20 cellular contexts compared by ENCODE assay signal in the genomic region with DNA sequence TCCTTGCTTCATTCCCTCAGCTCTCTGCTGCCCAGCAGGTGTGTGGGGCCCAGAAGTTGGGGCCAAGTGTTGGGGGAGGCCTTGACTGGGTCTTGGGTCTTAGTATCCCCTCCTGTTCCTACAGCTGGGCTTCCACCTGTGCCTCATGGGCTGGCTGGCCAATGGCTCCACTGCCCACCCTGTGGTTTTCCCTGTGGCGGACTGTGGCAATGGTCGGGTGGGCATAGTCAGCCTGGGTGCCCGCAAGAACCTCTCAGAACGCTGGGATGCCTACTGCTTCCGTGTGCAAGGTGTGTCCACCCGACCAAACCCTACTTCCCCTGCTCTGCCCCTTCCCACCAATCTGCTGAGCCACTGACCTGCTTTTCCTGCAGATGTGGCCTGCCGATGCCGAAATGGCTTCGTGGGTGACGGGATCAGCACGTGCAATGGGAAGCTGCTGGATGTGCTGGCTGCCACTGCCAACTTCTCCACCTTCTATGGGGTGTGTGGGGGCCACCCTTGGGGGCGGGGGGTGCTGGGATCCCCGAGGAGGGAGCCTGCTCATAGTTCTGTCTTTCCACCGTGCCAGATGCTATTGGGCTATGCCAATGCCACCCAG. TPM values are rescaled to one million over a fixed set of nuclear protein-coding genes. Genes with fewer than 3 reads are reported as not detected.
"Had no signal": no experiment of that assay in that cellular context is flagged by ENCODE, and none has a peak within 500 bp of the region (broad histone marks: within the 10 kb centered on the region; RNA-seq: fewer than 3 reads in every experiment).

No MANE protein-coding gene starts in this region.

- DNase-seq: activated CD4-positive, alpha-beta T cell treated with anti-CD3 and anti-CD28 coated beads, Interleukin-2, amount 10 ng/mL, durations not matched to agents 24 days and 14 days; activated CD8-positive, alpha-beta T cell treated with anti-CD3 and anti-CD28 coated beads for 36 hours; activated naive CD4-positive, alpha-beta T cell treated with anti-CD3 and anti-CD28 coated beads for 36 hours; activated T-cell treated with anti-CD3 and anti-CD28 coated beads, Interleukin-2, amount 50 U/mL, for 1 hour; central memory CD4-positive, alpha-beta T cell; effector CD8-positive, alpha-beta T cell; immature natural killer cell; midbrain; stimulated activated CD4-positive, alpha-beta T cell treated with anti-CD3 and anti-CD28 coated beads, Interleukin-4, amount 100 ng/mL, for 4 hours; T-helper 1 cell; T-helper 9 cell had no signal

- ATAC-seq: activated CD8-positive, alpha-beta T cell treated with anti-CD3 and anti-CD28 coated beads for 36 hours; activated T-helper 17 cell treated with anti-CD3 and anti-CD28 coated beads, Interleukin-2, amount 50 U/mL, for 72 hours; gastroesophageal sphincter; sciatic nerve; SK-N-SH treated with all-trans-retinoic acid at 6 μM for 48 hours; stimulated activated memory B cell treated with anti-CD40 and anti-IgM and Interleukin-4, amounts not matched to agents 10 μg/mL and 1 μg/mL and 100 μg/mL, for 72 hours had no signal

- H3K4me3 ChIP-seq: esophagus muscularis mucosa, gastroesophageal sphincter had no signal

- H3K36me3 Mint-ChIP-seq: immature natural killer cell; stimulated activated memory B cell treated with anti-CD40 and anti-IgM and Interleukin-4, amounts not matched to agents 10 μg/mL and 1 μg/mL and 100 μg/mL, for 72 hours had no signal

- H3K27me3 ChIP-seq: esophagus muscularis mucosa, gastroesophageal sphincter had no signal

- H3K4me1 Mint-ChIP-seq: activated CD4-positive, alpha-beta T cell treated with anti-CD3 and anti-CD28 coated beads, Interleukin-2, amount 10 ng/mL, durations not matched to agents 24 days and 14 days; activated T-helper 17 cell treated with anti-CD3 and anti-CD28 coated beads, Interleukin-2, amount 50 U/mL, for 72 hours; immature natural killer cell; stimulated activated memory B cell treated with anti-CD40 and anti-IgM and Interleukin-4, amounts not matched to agents 10 μg/mL and 1 μg/mL and 100 μg/mL, for 72 hours had no signal

- H3K9me3 ChIP-seq: esophagus muscularis mucosa, gastroesophageal sphincter had no signal

- H3K9me3 Mint-ChIP-seq: activated CD4-positive, alpha-beta T cell treated with anti-CD3 and anti-CD28 coated beads, Interleukin-2, amount 10 ng/mL, durations not matched to agents 24 days and 14 days; activated CD8-positive, alpha-beta T cell treated with anti-CD3 and anti-CD28 coated beads for 36 hours; activated naive CD4-positive, alpha-beta T cell treated with anti-CD3 and anti-CD28 coated beads for 36 hours; activated T-helper 17 cell treated with anti-CD3 and anti-CD28 coated beads, Interleukin-2, amount 50 U/mL, for 72 hours; brain; immature natural killer cell; stimulated activated memory B cell treated with anti-CD40 and anti-IgM and Interleukin-4, amounts not matched to agents 10 μg/mL and 1 μg/mL and 100 μg/mL, for 72 hours had no signal

- H3K27me3 Mint-ChIP-seq: activated CD4-positive, alpha-beta T cell treated with anti-CD3 and anti-CD28 coated beads, Interleukin-2, amount 10 ng/mL, durations not matched to agents 24 days and 14 days; activated CD8-positive, alpha-beta T cell treated with anti-CD3 and anti-CD28 coated beads for 36 hours; activated T-helper 17 cell treated with anti-CD3 and anti-CD28 coated beads, Interleukin-2, amount 50 U/mL, for 72 hours; brain; stimulated activated memory B cell treated with anti-CD40 and anti-IgM and Interleukin-4, amounts not matched to agents 10 μg/mL and 1 μg/mL and 100 μg/mL, for 72 hours had no signal

- H3K27ac ChIP-seq: esophagus muscularis mucosa, gastroesophageal sphincter had no signal

- H3K4me3 Mint-ChIP-seq: activated CD4-positive, alpha-beta T cell treated with anti-CD3 and anti-CD28 coated beads, Interleukin-2, amount 10 ng/mL, durations not matched to agents 24 days and 14 days; activated CD8-positive, alpha-beta T cell treated with anti-CD3 and anti-CD28 coated beads for 36 hours; activated naive CD4-positive, alpha-beta T cell treated with anti-CD3 and anti-CD28 coated beads for 36 hours; activated T-helper 17 cell treated with anti-CD3 and anti-CD28 coated beads, Interleukin-2, amount 50 U/mL, for 72 hours; brain; immature natural killer cell; stimulated activated memory B cell treated with anti-CD40 and anti-IgM and Interleukin-4, amounts not matched to agents 10 μg/mL and 1 μg/mL and 100 μg/mL, for 72 hours had no signal

- FAIRE-seq: endothelial cell of umbilical vein had no signal

- H3K27ac Mint-ChIP-seq: activated CD4-positive, alpha-beta T cell treated with anti-CD3 and anti-CD28 coated beads, Interleukin-2, amount 10 ng/mL, durations not matched to agents 24 days and 14 days; activated CD8-positive, alpha-beta T cell treated with anti-CD3 and anti-CD28 coated beads for 36 hours; activated naive CD4-positive, alpha-beta T cell treated with anti-CD3 and anti-CD28 coated beads for 36 hours; activated T-helper 17 cell treated with anti-CD3 and anti-CD28 coated beads, Interleukin-2, amount 50 U/mL, for 72 hours; brain; immature natural killer cell; stimulated activated memory B cell treated with anti-CD40 and anti-IgM and Interleukin-4, amounts not matched to agents 10 μg/mL and 1 μg/mL and 100 μg/mL, for 72 hours had no signal

RNA-seq across cellular contexts. Expression of a gene that starts 27.6 kb away (rescaled TPM):
- total RNA-seq: osteocyte had no signal
